In genomic region chr12:123972448-123973401, GRCh38 we compare ENCODE assay signal across 8 cellular contexts. TPM values are rescaled to one million over a fixed set of nuclear protein-coding genes. Genes with fewer than 3 reads are reported as not detected.
A peak's percentile ranks its signal among the peaks of the same experiment; 100 is the strongest.
DNase-seq lines count a peak whose midpoint lies in the region; ATAC-seq lines count a peak whose summit lies in the region.

CCDC92 (minus strand) TSS chr12:123972831; CDS start chr12:123944305, 28,526 bp downstream.
ZNF664 (plus strand) TSS chr12:123973215; CDS start chr12:124012145, 38,930 bp downstream.

- no peaks in the 10 kb centered on the region for H3K9me3 ChIP-seq in CD4-positive, CD25-positive, alpha-beta regulatory T cell (ENCODE audit: control insufficient read depth in 2 of 2, low read length in 2 of 2)

- peak within 1 kb of the TSS; percentile 84 to 95 (median 88) for H3K27ac Mint-ChIP-seq in CD4-positive, CD25-positive, alpha-beta regulatory T cell
- H3K27ac Mint-ChIP-seq in activated CD8-positive, alpha-beta T cell treated with anti-CD3 and anti-CD28 coated beads, Interleukin-2, amount 10 ng/mL, durations not matched to agents 7 days and 5 days, result peak within 1 kb of the TSS; percentile 84

- peaks cover 5 to 37% (median 27%) of the 10 kb centered on the region in 4 donors for H3K4me1 Mint-ChIP-seq in CD4-positive, CD25-positive, alpha-beta regulatory T cell
- peaks cover 23% of the 10 kb centered on the region for H3K4me1 Mint-ChIP-seq in activated CD8-positive, alpha-beta T cell treated with anti-CD3 and anti-CD28 coated beads, Interleukin-2, amount 10 ng/mL, durations not matched to agents 7 days and 5 days (ENCODE audit: low read depth)

- CTCF ChIA-PET in activated CD8-positive, alpha-beta T cell treated with anti-CD3 and anti-CD28 coated beads, Interleukin-2, amount 10 ng/mL, durations not matched to agents 7 days and 5 days (lab: Charles Lee), result interaction anchor here (1.0 to 1.4 kb wide), 2 partner anchors 11 to 14 kb away, joined by 3 to 4 read pairs; no protein-coding TSS in a partner anchor

- peak within 1 kb of the TSS; percentile 90 to 96 (median 95) for H3K4me3 Mint-ChIP-seq in CD4-positive, CD25-positive, alpha-beta regulatory T cell
- H3K4me3 Mint-ChIP-seq in activated CD8-positive, alpha-beta T cell treated with anti-CD3 and anti-CD28 coated beads, Interleukin-2, amount 10 ng/mL, durations not matched to agents 7 days and 5 days, result peak within 1 kb of the TSS; percentile 85

- POLR2A ChIA-PET in activated CD8-positive, alpha-beta T cell treated with anti-CD3 and anti-CD28 coated beads, Interleukin-2, amount 10 ng/mL, durations not matched to agents 7 days and 5 days (lab: Charles Lee), result interaction anchor here (0.6 kb wide), 1 partner anchor 943 kb away, joined by 3 read pairs; no protein-coding TSS in a partner anchor

- peak; percentile 91 to 93 (median 93) for DNase-seq in CD4-positive, CD25-positive, alpha-beta regulatory T cell
- DNase-seq in NCI-H774 (lab: John Stamatoyannopoulos, UW), result peak; percentile 99
- DNase-seq in activated CD8-positive, alpha-beta T cell treated with anti-CD3 and anti-CD28 coated beads, Interleukin-2, amount 10 ng/mL, durations not matched to agents 7 days and 5 days, result peak; percentile 93
- peak; percentile 89 for DNase-seq in effector CD4-positive, alpha-beta T cell
- DNase-seq in medulla oblongata (ENCODE audit: extremely low spot score), result peak; percentile 91
- DNase-seq in stimulated activated CD8-positive, alpha-beta memory T cell treated with anti-CD3 and anti-CD28 coated beads, Interleukin-12 subunit alpha, Interleukin-12 subunit beta, amount 100 ng/mL, for 1 hour (ENCODE audit: low read depth), result peak; percentile 91

- no peaks in the 10 kb centered on the region for H3K36me3 ChIP-seq in CD4-positive, CD25-positive, alpha-beta regulatory T cell (ENCODE audit: control insufficient read depth, insufficient read depth, low read length)

- H3K36me3 Mint-ChIP-seq in CD4-positive, CD25-positive, alpha-beta regulatory T cell, result peaks cover 7% of the 10 kb centered on the region
- peaks cover 19% of the 10 kb centered on the region for H3K36me3 Mint-ChIP-seq in activated CD8-positive, alpha-beta T cell treated with anti-CD3 and anti-CD28 coated beads, Interleukin-2, amount 10 ng/mL, durations not matched to agents 7 days and 5 days (ENCODE audit: low read depth)

- peaks cover 19% of the 10 kb centered on the region for H3K4me1 ChIP-seq in CD4-positive, CD25-positive, alpha-beta regulatory T cell (ENCODE audit: control insufficient read depth, insufficient read depth, low read length, poor library complexity, severe bottlenecking)

- peak; percentile 86 to 87 for ATAC-seq in CD4-positive, CD25-positive, alpha-beta regulatory T cell (ENCODE audit: low read depth in 2 of 2)
- ATAC-seq in GM19397 (IDR thresholded peaks at IDR 0.05; ENCODE audit: unreplicated experiment) (peak; percentile 83), HG03565 (IDR thresholded peaks at IDR 0.05; ENCODE audit: unreplicated experiment) (peak; percentile 69)
- ATAC-seq in activated CD8-positive, alpha-beta T cell treated with anti-CD3 and anti-CD28 coated beads, Interleukin-2, amount 10 ng/mL, durations not matched to agents 7 days and 5 days, result peak; percentile 82

- H3K9me3 Mint-ChIP-seq in CD4-positive, CD25-positive, alpha-beta regulatory T cell, result peaks cover 0 to 3% (median 0%) of the 10 kb centered on the region in 7 donors
- no peaks in the 10 kb centered on the region for H3K9me3 Mint-ChIP-seq in activated CD8-positive, alpha-beta T cell treated with anti-CD3 and anti-CD28 coated beads, Interleukin-2, amount 10 ng/mL, durations not matched to agents 7 days and 5 days (ENCODE audit: insufficient read depth)

- no peaks in the 10 kb centered on the region for H3K27me3 ChIP-seq in CD4-positive, CD25-positive, alpha-beta regulatory T cell (ENCODE audit: control insufficient read depth, insufficient read depth, low read length)

- peak within 1 kb of the TSS; percentile 70 for H3K27ac ChIP-seq in CD4-positive, CD25-positive, alpha-beta regulatory T cell (ENCODE audit: insufficient read depth, low read length, poor library complexity, severe bottlenecking)

- peaks cover 4% of the 10 kb centered on the region for H3K27me3 Mint-ChIP-seq in CD4-positive, CD25-positive, alpha-beta regulatory T cell
- H3K27me3 Mint-ChIP-seq in activated CD8-positive, alpha-beta T cell treated with anti-CD3 and anti-CD28 coated beads, Interleukin-2, amount 10 ng/mL, durations not matched to agents 7 days and 5 days (ENCODE audit: low read depth), result no peaks in the 10 kb centered on the region

- H3K4me3 ChIP-seq in CD4-positive, CD25-positive, alpha-beta regulatory T cell (ENCODE audit: low read depth, low read length), result peak within 1 kb of the TSS; percentile 79

RNA-seq across cellular contexts. Expression of gene CCDC92, which starts in this region (rescaled TPM):
- total RNA-seq in CD4-positive, CD25-positive, alpha-beta regulatory T cell, result 19.5 TPM
- 10 to 100 TPM; 12.9 to 24.1 (median 19.2) TPM for polyA plus RNA-seq in CD4-positive, CD25-positive, alpha-beta regulatory T cell
- 10 to 100 TPM; 14.8 to 16.2 TPM for total RNA-seq in activated CD8-positive, alpha-beta T cell treated with anti-CD3 and anti-CD28 coated beads, Interleukin-2, amount 10 ng/mL, durations not matched to agents 7 days and 5 days

RNA-seq across cellular contexts. Expression of gene ZNF664, which starts in this region (rescaled TPM):
- 24.5 TPM for total RNA-seq in CD4-positive, CD25-positive, alpha-beta regulatory T cell
- 10 to 100 TPM in 2 of 4 donors, 1 to 10 TPM in 2; 6.9 to 10.3 (median 9.5) TPM for polyA plus RNA-seq in CD4-positive, CD25-positive, alpha-beta regulatory T cell
- total RNA-seq in activated CD8-positive, alpha-beta T cell treated with anti-CD3 and anti-CD28 coated beads, Interleukin-2, amount 10 ng/mL, durations not matched to agents 7 days and 5 days, result 10 to 100 TPM; 39.8 to 41.4 TPM

Comparison
In these comparisons a context has a peak if more than half of its experiments do, and no peak if none do; other contexts are left out.
1. Peak in every context shown above with its lines: DNase-seq, ATAC-seq, H3K4me3 ChIP-seq and H3K27ac ChIP-seq.